ENCODE assay signal across 1 cellular context in the genomic region with DNA sequence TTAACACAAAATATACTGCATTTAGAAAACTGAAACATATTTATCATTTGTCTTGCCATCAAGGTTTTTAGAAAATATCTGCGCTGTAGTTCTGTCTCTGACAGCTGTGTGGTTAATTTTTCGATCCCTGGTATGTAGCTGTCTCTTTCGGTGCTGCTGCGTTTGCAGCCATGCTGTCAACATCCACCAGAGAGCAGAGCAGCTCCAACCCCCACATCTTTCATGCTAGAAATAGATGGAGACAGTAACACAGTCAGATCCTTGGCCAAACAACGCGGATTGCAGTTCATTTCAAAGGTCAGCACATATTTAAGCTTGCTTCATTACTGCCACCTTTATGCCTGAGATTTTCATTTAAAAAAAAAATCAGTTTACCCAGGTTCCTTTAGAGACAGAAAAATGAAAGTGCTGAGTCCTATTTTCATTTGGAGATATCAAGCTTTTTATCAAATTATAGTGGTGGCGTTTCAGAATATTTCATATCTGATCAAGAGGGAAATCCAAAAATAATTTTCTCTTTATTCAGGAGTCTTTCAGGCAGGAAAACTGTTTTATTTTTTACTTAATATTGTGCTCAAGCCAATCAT.
TF ChIP-seq lines count a peak whose summit lies in the region.

No MANE protein-coding gene starts in this region.

TF ChIP-seq in neural cell, 6 proteins besides CTCF, POLR2A, EP300 and RAD21:
- TF ChIP-seq, protein P1, sequence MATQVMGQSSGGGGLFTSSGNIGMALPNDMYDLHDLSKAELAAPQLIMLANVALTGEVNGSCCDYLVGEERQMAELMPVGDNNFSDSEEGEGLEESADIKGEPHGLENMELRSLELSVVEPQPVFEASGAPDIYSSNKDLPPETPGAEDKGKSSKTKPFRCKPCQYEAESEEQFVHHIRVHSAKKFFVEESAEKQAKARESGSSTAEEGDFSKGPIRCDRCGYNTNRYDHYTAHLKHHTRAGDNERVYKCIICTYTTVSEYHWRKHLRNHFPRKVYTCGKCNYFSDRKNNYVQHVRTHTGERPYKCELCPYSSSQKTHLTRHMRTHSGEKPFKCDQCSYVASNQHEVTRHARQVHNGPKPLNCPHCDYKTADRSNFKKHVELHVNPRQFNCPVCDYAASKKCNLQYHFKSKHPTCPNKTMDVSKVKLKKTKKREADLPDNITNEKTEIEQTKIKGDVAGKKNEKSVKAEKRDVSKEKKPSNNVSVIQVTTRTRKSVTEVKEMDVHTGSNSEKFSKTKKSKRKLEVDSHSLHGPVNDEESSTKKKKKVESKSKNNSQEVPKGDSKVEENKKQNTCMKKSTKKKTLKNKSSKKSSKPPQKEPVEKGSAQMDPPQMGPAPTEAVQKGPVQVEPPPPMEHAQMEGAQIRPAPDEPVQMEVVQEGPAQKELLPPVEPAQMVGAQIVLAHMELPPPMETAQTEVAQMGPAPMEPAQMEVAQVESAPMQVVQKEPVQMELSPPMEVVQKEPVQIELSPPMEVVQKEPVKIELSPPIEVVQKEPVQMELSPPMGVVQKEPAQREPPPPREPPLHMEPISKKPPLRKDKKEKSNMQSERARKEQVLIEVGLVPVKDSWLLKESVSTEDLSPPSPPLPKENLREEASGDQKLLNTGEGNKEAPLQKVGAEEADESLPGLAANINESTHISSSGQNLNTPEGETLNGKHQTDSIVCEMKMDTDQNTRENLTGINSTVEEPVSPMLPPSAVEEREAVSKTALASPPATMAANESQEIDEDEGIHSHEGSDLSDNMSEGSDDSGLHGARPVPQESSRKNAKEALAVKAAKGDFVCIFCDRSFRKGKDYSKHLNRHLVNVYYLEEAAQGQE (IDR thresholded peaks at IDR 0.05; ENCODE audit: borderline replicate concordance), result no peak
- TF ChIP-seq SMC3 (conservative IDR thresholded peaks at IDR 0.05; ENCODE audit: poor library complexity) (peak; percentile 97), TAF1 (IDR thresholded peaks at IDR 0.05; ENCODE audit: low read depth) (no peak), EZH2 (IDR thresholded peaks at IDR 0.05; ENCODE audit: borderline replicate concordance, insufficient read depth, low read length, poor library complexity, severe bottlenecking) (no peak), POLR2AphosphoS5 (IDR thresholded peaks at IDR 0.05) (peak; percentile 48)
